In genomic region chr5:78647838-78648358, GRCh38 we compare ENCODE assay signal across 9 cellular contexts. TPM values are rescaled to one million over a fixed set of nuclear protein-coding genes. Genes with fewer than 3 reads are reported as not detected.
A peak's percentile ranks its signal among the peaks of the same experiment; 100 is the strongest.
DNase-seq lines count a peak whose midpoint lies in the region; ATAC-seq and TF ChIP-seq lines count a peak whose summit lies in the region.
"Had no signal": no experiment of that assay in that cellular context is flagged by ENCODE, and none has a peak within 500 bp of the region (broad histone marks: within the 10 kb centered on the region; RNA-seq: fewer than 3 reads in every experiment).

No MANE protein-coding gene starts in this region.

- H4K20me1 ChIP-seq in BLaER1 = peaks cover 10% of the 10 kb centered on the region

- H3K4me2 ChIP-seq in BLaER1 = peak overlapping the region; percentile 90

- H3K4me3 ChIP-seq in BLaER1 = peak overlapping the region; percentile 71
- peak overlapping the region; percentile 75 for H3K4me3 ChIP-seq in epithelial cell of esophagus (ENCODE audit: low read length)
- H3K4me3 ChIP-seq in mucosa of descending colon = peak overlapping the region; percentile 65

- H3K36me3 ChIP-seq in BLaER1 = no peaks in the 10 kb centered on the region
- H3K36me3 ChIP-seq in mucosa of descending colon (ENCODE audit: low read depth) = no peaks in the 10 kb centered on the region

- DNase-seq in SK-N-DZ (ENCODE audit: low spot score) (peak; percentile 54), epithelial cell of esophagus (ENCODE audit: low read depth) (peak; percentile 60), mucosa of descending colon (peak; percentile 61 to 77 (median 69)), ureter (ENCODE audit: low spot score) (peak; percentile 67), T-helper 9 cell (no peak)

- ATAC-seq in HG03175 (IDR thresholded peaks at IDR 0.05; ENCODE audit: unreplicated experiment) (peak; percentile 32), mucosa of descending colon (peak; percentile 61)

- peak overlapping the region; percentile 72 for H3K9ac ChIP-seq in BLaER1

- in situ Hi-C loops in GM18951 (cut with MboI; ENCODE audit: low sequenced_read_pairs, unreplicated experiment) = no loop called here

- TF ChIP-seq CTCF in epithelial cell of esophagus (IDR thresholded peaks at IDR 0.05; ENCODE audit: insufficient read depth, low read depth, low read length, missing control alignments) (no peak), mucosa of descending colon (IDR thresholded peaks at IDR 0.05) (no peak)

- TF ChIP-seq POLR2A in GM18951 (IDR thresholded peaks at IDR 0.05; ENCODE audit: extremely low read depth, insufficient read depth, insufficient read length) = peak; percentile 3

- intact Hi-C loops in mucosa of descending colon (cut with DNase I, micrococcal nuclease) = no loop called here

- peaks cover 15% of the 10 kb centered on the region for H3K4me1 ChIP-seq in BLaER1
- H3K4me1 ChIP-seq in mucosa of descending colon (ENCODE audit: low read depth) = peaks cover 15% of the 10 kb centered on the region

- no peak overlapping the region for H3K27ac ChIP-seq in BLaER1

- H3K27me3 ChIP-seq in BLaER1 = peaks cover 42% of the 10 kb centered on the region

- H3K9me3 ChIP-seq in BLaER1 (no peaks in the 10 kb centered on the region), mucosa of descending colon (no peaks in the 10 kb centered on the region)

RNA-seq across cellular contexts. Expression of gene LHFPL2, which starts 0.7 kb away (rescaled TPM):
- polyA plus RNA-seq in SK-N-DZ (2014; cell fraction: cytosol; rRNA removed) = 9.7 and 11.0 TPM in 2 replicates
- polyA plus RNA-seq in SK-N-DZ (2014; cell fraction: nucleus; rRNA removed) = 9.2 and 9.8 TPM in 2 replicates
- total RNA-seq in mucosa of descending colon (10 to 100 TPM; 44.8 to 63.6 (median 50.2) TPM), ureter (33.3 TPM)
- total RNA-seq: T-helper 2 cell treated with Interferon-gamma antibody and Interleukin-4, amounts not matched to agents 100 ng/mL and 5 ng/mL, for 36 hours had no signal
